ENCODE assay signal across 8 cellular contexts in the genomic region with DNA sequence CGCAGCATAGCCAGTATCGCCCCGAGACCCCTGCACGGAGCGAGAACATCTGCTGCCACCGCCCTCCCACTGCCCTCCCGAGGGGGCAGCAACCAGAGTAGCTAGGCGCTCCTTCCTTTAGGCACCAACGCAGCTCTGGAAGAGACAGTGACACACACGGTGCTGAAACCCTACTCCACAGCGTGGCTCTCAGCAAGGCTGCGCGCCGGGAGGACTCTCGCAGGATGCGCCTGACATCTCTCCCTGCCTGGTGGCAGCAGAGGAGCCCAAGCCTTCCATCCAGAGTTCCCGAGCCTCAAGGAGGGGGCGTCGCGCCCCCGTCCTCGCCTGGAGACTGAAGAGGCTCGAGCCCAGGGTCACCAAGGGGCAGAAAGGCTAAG. TPM values are rescaled to one million over a fixed set of nuclear protein-coding genes. Genes with fewer than 3 reads are reported as not detected.
A peak's percentile ranks its signal among the peaks of the same experiment; 100 is the strongest.
DNase-seq lines count a peak whose midpoint lies in the region; ATAC-seq, FAIRE-seq and TF ChIP-seq lines count a peak whose summit lies in the region.

No MANE protein-coding gene starts in this region.

- no peak; a peak in 1 of 6 replicates for ATAC-seq in A549
- ATAC-seq in body of pancreas: no peak
- ATAC-seq in memory B cell (ENCODE audit: low read depth): no peak
- no peak for ATAC-seq in HG03565 (IDR thresholded peaks at IDR 0.05; ENCODE audit: unreplicated experiment)

- H3K9ac ChIP-seq in HUES48 (ENCODE audit: low read depth, low read length): no peak overlapping the region

- WGBS in A549 (ENCODE audit: missing lambda C conversion rate): 90% methylated on average over 17 of the region's 23 CpGs
- WGBS in body of pancreas, 2 donors: 73 to 80% methylated on average over 14 to 22 of the region's 23 CpGs

- no peaks in the 10 kb centered on the region for H3K9me3 ChIP-seq in A549
- H3K9me3 ChIP-seq in HUES48 (ENCODE audit: control insufficient read depth, insufficient read depth, low read length): no peaks in the 10 kb centered on the region
- H3K9me3 ChIP-seq in body of pancreas: no peaks in the 10 kb centered on the region

- POLR2A ChIA-PET in A549 (lab: Yijun Ruan, JAX) (no interaction called here), HEK293T (lab: Yijun Ruan, JAX) (no interaction called here)

- H3K4me3 ChIP-seq in A549: no peak overlapping the region
- peak overlapping the region; percentile 52 for H3K4me3 ChIP-seq in HUES48 (ENCODE audit: low read depth, low read length)
- no peak overlapping the region for H3K4me3 ChIP-seq in body of pancreas

- TF ChIP-seq EP300 in A549 (IDR thresholded peaks at IDR 0.05): no peak

- H3K27ac ChIP-seq in A549 (peak overlapping the region in 1 of 2 experiments; percentile 7; a peak in 1 of 6 replicates), HUES48 (ENCODE audit: low read depth, low read length) (no peak overlapping the region), body of pancreas (peak overlapping the region in 3 of 4 donors; percentile 54 to 68 (median 61))

- H3K4me1 Mint-ChIP-seq in memory B cell: peaks cover 42% of the 10 kb centered on the region

- H3K27me3 ChIP-seq in HUES48 (ENCODE audit: control insufficient read depth, insufficient read depth, low read length) (no peaks in the 10 kb centered on the region), body of pancreas (no peaks in the 10 kb centered on the region)

- no peak overlapping the region for H3K27ac Mint-ChIP-seq in memory B cell

- peaks cover 1% of the 10 kb centered on the region for H3K27me3 Mint-ChIP-seq in memory B cell

- no peak for TF ChIP-seq POLR2A in A549 (IDR thresholded peaks at IDR 0.05; ENCODE audit: low read length)
- no peak for TF ChIP-seq POLR2A in body of pancreas (IDR thresholded peaks at IDR 0.05)

- DNase-seq in A549 (ENCODE audit: low read depth in 1 of 2, low spot score in 1 of 2): no peak
- DNase-seq in body of pancreas: no peak
- DNase-seq in memory B cell (ENCODE audit: low spot score in 2 of 2): no peak
- no peak for DNase-seq in GDM1 (lab: John Stamatoyannopoulos, UW)
- DNase-seq in urothelium cell line (ENCODE audit: low spot score): no peak
- no peak for DNase-seq in HEK293T (ENCODE audit: extremely low spot score)

- H3K36me3 ChIP-seq in HUES48 (ENCODE audit: control insufficient read depth, insufficient read depth, low read length) (peaks cover 24% of the 10 kb centered on the region), body of pancreas (replicated peaks in 1 of 2; ENCODE audit: insufficient read depth in 1 of 2, low read depth in 2 of 2) (no peaks in the 10 kb centered on the region)

- intact Hi-C loops in body of pancreas (cut with DNase I): loop anchor here (5.0 kb wide), 1 partner anchor 64 kb away; no protein-coding TSS in a partner anchor

- FAIRE-seq in A549 (lab: Jason Lieb, UNC): no peak
- no peak for FAIRE-seq in urothelium cell line (lab: Jason Lieb, UNC)

- CTCF ChIA-PET in A549 (lab: Yijun Ruan, JAX): interaction anchor here (0.6 to 1.3 kb wide), 5 partner anchors 18 to 261 kb away, joined by 3 to 8 read pairs (median 3); no protein-coding TSS in a partner anchor
- CTCF ChIA-PET in HEK293T (lab: Yijun Ruan, JAX): interaction anchor here (1.0 kb wide), 2 partner anchors 53 to 72 kb away, joined by 3 read pairs; no protein-coding TSS in a partner anchor

- H3K9me3 Mint-ChIP-seq in memory B cell: no peaks in the 10 kb centered on the region

- TF ChIP-seq CTCF in A549 (IDR thresholded peaks at IDR 0.05): no peak
- no peak for TF ChIP-seq CTCF in body of pancreas (IDR thresholded peaks at IDR 0.05)

- no peaks in the 10 kb centered on the region for H3K36me3 Mint-ChIP-seq in memory B cell

- H3K4me1 ChIP-seq in A549 (peaks cover 20% of the 10 kb centered on the region), HUES48 (ENCODE audit: control insufficient read depth, insufficient read depth, low read length) (peaks cover 26% of the 10 kb centered on the region), body of pancreas (peaks cover 44% of the 10 kb centered on the region)

- no peak for TF ChIP-seq RAD21 in A549 (conservative IDR thresholded peaks at IDR 0.05 in 1 of 2, IDR thresholded peaks at IDR 0.05 in 1 of 2)

- H3K4me3 Mint-ChIP-seq in memory B cell: peak overlapping the region; percentile 70

- H3K4me2 ChIP-seq in A549: peak overlapping the region; percentile 88

TF ChIP-seq in A549, 52 proteins besides CTCF, POLR2A, EP300 and RAD21:
- TF ChIP-seq GATA3 (IDR thresholded peaks at IDR 0.05; ENCODE audit: borderline replicate concordance) (no peak), ZC3H11A (IDR thresholded peaks at IDR 0.05) (no peak)

TF ChIP-seq in HEK293T, 16 proteins besides CTCF, POLR2A, EP300 and RAD21:
- TF ChIP-seq FOXM1 (IDR thresholded peaks at IDR 0.05; ENCODE audit: borderline replicate concordance) (no peak), SUZ12 (IDR thresholded peaks at IDR 0.05) (no peak), FOXA1 (IDR thresholded peaks at IDR 0.05) (no peak)
- TF ChIP-seq, protein P1, sequence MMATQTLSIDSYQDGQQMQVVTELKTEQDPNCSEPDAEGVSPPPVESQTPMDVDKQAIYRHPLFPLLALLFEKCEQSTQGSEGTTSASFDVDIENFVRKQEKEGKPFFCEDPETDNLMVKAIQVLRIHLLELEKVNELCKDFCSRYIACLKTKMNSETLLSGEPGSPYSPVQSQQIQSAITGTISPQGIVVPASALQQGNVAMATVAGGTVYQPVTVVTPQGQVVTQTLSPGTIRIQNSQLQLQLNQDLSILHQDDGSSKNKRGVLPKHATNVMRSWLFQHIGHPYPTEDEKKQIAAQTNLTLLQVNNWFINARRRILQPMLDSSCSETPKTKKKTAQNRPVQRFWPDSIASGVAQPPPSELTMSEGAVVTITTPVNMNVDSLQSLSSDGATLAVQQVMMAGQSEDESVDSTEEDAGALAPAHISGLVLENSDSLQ (IDR thresholded peaks at IDR 0.05): no peak

RNA-seq across cellular contexts. Expression of gene TAF4, which starts 2.1 kb away (rescaled TPM):
- polyA plus RNA-seq in A549 (2011; rRNA removed) (5.7 and 6.1 TPM in 2 replicates), A549 (2017; fragmentation: RNase III; extraction: RNeasy Plus Mini Kit Qiagen cat#74134 plus additional on column Dnase treatment) (11.0 to 14.3 TPM (median 12.5 TPM) in 3 replicates)
- 11.0 and 13.3 TPM in 2 replicates for polyA plus RNA-seq in A549 (2012; cell fraction: cytosol; rRNA removed)
- polyA plus RNA-seq in A549 (2012; cell fraction: nucleus; rRNA removed): 31.7 and 44.0 TPM in 2 replicates
- polyA minus RNA-seq in A549 (2011; rRNA and poly(A)+ RNA removed): 4.0 and 8.7 TPM in 2 replicates
- 10 to 100 TPM; 12.7 to 29.0 TPM for total RNA-seq in body of pancreas

RNA-seq across cellular contexts. Expression of gene LSM14B, which starts 58.7 kb away (rescaled TPM):
- polyA plus RNA-seq in A549 (2011; rRNA removed) (18.3 and 22.7 TPM in 2 replicates), A549 (2017; fragmentation: RNase III; extraction: RNeasy Plus Mini Kit Qiagen cat#74134 plus additional on column Dnase treatment) (26.5 to 28.1 TPM (median 27.7 TPM) in 3 replicates)
- 29.0 and 41.2 TPM in 2 replicates for polyA plus RNA-seq in A549 (2012; cell fraction: cytosol; rRNA removed)
- polyA plus RNA-seq in A549 (2012; cell fraction: nucleus; rRNA removed): 37.0 and 43.1 TPM in 2 replicates
- polyA minus RNA-seq in A549 (2011; rRNA and poly(A)+ RNA removed): 19.9 and 20.3 TPM in 2 replicates
- total RNA-seq in body of pancreas: 10 to 100 TPM; 11.5 to 12.2 TPM
